ENCODE assay signal across 2 cellular contexts in the genomic region with DNA sequence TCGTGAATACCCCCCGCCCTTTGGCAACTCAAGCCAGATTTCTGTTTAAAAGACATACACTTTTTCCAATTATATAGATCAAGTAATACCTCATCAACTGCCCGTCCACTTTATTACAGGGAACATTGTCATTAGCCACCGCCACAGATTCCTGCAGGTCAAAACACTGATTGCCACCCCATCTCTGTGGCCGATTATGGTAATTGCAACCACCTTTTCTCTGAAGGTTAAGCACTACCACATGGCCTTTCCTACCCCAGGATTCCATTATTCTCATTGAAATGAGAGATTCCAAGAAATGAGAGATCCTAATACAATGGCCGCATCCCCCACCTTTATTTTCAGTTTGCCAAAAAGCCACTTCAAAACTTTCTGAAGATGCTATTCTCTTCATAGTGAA.
TF ChIP-seq lines count a peak whose summit lies in the region.

No MANE protein-coding gene starts in this region.

TF ChIP-seq in WTC11, 78 proteins besides CTCF, POLR2A, EP300 and RAD21 (continued from another document):
- TF ChIP-seq, protein P1, sequence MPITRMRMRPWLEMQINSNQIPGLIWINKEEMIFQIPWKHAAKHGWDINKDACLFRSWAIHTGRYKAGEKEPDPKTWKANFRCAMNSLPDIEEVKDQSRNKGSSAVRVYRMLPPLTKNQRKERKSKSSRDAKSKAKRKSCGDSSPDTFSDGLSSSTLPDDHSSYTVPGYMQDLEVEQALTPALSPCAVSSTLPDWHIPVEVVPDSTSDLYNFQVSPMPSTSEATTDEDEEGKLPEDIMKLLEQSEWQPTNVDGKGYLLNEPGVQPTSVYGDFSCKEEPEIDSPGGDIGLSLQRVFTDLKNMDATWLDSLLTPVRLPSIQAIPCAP (CRISPR knock-in tag; IDR thresholded peaks at IDR 0.05) = no peak
- TF ChIP-seq NR1H2 (CRISPR knock-in tag; IDR thresholded peaks at IDR 0.05) (no peak), CREM (CRISPR knock-in tag; IDR thresholded peaks at IDR 0.05) (no peak), ARID4B (CRISPR knock-in tag; IDR thresholded peaks at IDR 0.05; ENCODE audit: borderline replicate concordance) (no peak), NFYB (CRISPR knock-in tag; conservative IDR thresholded peaks at IDR 0.05; ENCODE audit: low read depth) (no peak), ESRRA (CRISPR knock-in tag; IDR thresholded peaks at IDR 0.05; ENCODE audit: borderline replicate concordance) (no peak), CREB1 (CRISPR knock-in tag; IDR thresholded peaks at IDR 0.05) (no peak), ELF4 (CRISPR knock-in tag; IDR thresholded peaks at IDR 0.05; ENCODE audit: low read depth) (no peak)
- TF ChIP-seq, protein P2, sequence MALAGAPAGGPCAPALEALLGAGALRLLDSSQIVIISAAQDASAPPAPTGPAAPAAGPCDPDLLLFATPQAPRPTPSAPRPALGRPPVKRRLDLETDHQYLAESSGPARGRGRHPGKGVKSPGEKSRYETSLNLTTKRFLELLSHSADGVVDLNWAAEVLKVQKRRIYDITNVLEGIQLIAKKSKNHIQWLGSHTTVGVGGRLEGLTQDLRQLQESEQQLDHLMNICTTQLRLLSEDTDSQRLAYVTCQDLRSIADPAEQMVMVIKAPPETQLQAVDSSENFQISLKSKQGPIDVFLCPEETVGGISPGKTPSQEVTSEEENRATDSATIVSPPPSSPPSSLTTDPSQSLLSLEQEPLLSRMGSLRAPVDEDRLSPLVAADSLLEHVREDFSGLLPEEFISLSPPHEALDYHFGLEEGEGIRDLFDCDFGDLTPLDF (CRISPR knock-in tag; IDR thresholded peaks at IDR 0.05) = no peak
- TF ChIP-seq, protein P3, sequence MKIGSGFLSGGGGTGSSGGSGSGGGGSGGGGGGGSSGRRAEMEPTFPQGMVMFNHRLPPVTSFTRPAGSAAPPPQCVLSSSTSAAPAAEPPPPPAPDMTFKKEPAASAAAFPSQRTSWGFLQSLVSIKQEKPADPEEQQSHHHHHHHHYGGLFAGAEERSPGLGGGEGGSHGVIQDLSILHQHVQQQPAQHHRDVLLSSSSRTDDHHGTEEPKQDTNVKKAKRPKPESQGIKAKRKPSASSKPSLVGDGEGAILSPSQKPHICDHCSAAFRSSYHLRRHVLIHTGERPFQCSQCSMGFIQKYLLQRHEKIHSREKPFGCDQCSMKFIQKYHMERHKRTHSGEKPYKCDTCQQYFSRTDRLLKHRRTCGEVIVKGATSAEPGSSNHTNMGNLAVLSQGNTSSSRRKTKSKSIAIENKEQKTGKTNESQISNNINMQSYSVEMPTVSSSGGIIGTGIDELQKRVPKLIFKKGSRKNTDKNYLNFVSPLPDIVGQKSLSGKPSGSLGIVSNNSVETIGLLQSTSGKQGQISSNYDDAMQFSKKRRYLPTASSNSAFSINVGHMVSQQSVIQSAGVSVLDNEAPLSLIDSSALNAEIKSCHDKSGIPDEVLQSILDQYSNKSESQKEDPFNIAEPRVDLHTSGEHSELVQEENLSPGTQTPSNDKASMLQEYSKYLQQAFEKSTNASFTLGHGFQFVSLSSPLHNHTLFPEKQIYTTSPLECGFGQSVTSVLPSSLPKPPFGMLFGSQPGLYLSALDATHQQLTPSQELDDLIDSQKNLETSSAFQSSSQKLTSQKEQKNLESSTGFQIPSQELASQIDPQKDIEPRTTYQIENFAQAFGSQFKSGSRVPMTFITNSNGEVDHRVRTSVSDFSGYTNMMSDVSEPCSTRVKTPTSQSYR (CRISPR knock-in tag; IDR thresholded peaks at IDR 0.05) = no peak

TF ChIP-seq in SK-N-SH treated with all-trans-retinoic acid at 6 μM for 48 hours, 23 proteins besides CTCF, POLR2A, EP300 and RAD21 (continued from another document):
- TF ChIP-seq CSRNP3 (CRISPR knock-in tag; IDR thresholded peaks at IDR 0.05) = no peak
- no peak for TF ChIP-seq ARNTL (CRISPR knock-in tag; IDR thresholded peaks at IDR 0.05; ENCODE audit: borderline replicate concordance, low read depth)
- TF ChIP-seq TOX (CRISPR knock-in tag; IDR thresholded peaks at IDR 0.05; ENCODE audit: borderline replicate concordance) = no peak
- TF ChIP-seq, protein P4, sequence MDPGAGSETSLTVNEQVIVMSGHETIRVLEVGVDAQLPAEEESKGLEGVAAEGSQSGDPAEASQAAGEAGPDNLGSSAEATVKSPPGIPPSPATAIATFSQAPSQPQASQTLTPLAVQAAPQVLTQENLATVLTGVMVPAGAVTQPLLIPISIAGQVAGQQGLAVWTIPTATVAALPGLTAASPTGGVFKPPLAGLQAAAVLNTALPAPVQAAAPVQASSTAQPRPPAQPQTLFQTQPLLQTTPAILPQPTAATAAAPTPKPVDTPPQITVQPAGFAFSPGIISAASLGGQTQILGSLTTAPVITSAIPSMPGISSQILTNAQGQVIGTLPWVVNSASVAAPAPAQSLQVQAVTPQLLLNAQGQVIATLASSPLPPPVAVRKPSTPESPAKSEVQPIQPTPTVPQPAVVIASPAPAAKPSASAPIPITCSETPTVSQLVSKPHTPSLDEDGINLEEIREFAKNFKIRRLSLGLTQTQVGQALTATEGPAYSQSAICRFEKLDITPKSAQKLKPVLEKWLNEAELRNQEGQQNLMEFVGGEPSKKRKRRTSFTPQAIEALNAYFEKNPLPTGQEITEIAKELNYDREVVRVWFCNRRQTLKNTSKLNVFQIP (CRISPR knock-in tag; IDR thresholded peaks at IDR 0.05; ENCODE audit: borderline replicate concordance, low read depth) = no peak
- no peak for TF ChIP-seq ZNF8 (CRISPR knock-in tag; IDR thresholded peaks at IDR 0.05)
- no peak for TF ChIP-seq ESRRG (CRISPR knock-in tag; IDR thresholded peaks at IDR 0.05)
- TF ChIP-seq TSHZ2 (CRISPR knock-in tag; IDR thresholded peaks at IDR 0.05) = no peak
- no peak for TF ChIP-seq RARB (CRISPR knock-in tag; IDR thresholded peaks at IDR 0.05)
- TF ChIP-seq ZNF70 (CRISPR knock-in tag; IDR thresholded peaks at IDR 0.05) = no peak
- TF ChIP-seq ZNF565 (CRISPR knock-in tag; conservative IDR thresholded peaks at IDR 0.05; ENCODE audit: low read depth) = no peak
- no peak for TF ChIP-seq CREB5 (CRISPR knock-in tag; IDR thresholded peaks at IDR 0.05; ENCODE audit: low read depth)
- TF ChIP-seq GLIS3 (CRISPR knock-in tag; IDR thresholded peaks at IDR 0.05) = no peak
- TF ChIP-seq ISL1 (CRISPR knock-in tag; IDR thresholded peaks at IDR 0.05) = no peak
- no peak for TF ChIP-seq OSR1 (CRISPR knock-in tag; IDR thresholded peaks at IDR 0.05)
- no peak for TF ChIP-seq CSDC2 (CRISPR knock-in tag; IDR thresholded peaks at IDR 0.05)
- no peak for TF ChIP-seq ZFP3 (CRISPR knock-in tag; IDR thresholded peaks at IDR 0.05)
- no peak for TF ChIP-seq SNAI2 (CRISPR knock-in tag; IDR thresholded peaks at IDR 0.05)
- TF ChIP-seq TCF4 (CRISPR knock-in tag; IDR thresholded peaks at IDR 0.05; ENCODE audit: borderline replicate concordance) = no peak
TF ChIP-seq in SK-N-SH treated with all-trans-retinoic acid at 6 μM for 48 hours: peak in this region for 0.
